Comparison of ENCODE assay signal across 19 cellular contexts in the genomic region with DNA sequence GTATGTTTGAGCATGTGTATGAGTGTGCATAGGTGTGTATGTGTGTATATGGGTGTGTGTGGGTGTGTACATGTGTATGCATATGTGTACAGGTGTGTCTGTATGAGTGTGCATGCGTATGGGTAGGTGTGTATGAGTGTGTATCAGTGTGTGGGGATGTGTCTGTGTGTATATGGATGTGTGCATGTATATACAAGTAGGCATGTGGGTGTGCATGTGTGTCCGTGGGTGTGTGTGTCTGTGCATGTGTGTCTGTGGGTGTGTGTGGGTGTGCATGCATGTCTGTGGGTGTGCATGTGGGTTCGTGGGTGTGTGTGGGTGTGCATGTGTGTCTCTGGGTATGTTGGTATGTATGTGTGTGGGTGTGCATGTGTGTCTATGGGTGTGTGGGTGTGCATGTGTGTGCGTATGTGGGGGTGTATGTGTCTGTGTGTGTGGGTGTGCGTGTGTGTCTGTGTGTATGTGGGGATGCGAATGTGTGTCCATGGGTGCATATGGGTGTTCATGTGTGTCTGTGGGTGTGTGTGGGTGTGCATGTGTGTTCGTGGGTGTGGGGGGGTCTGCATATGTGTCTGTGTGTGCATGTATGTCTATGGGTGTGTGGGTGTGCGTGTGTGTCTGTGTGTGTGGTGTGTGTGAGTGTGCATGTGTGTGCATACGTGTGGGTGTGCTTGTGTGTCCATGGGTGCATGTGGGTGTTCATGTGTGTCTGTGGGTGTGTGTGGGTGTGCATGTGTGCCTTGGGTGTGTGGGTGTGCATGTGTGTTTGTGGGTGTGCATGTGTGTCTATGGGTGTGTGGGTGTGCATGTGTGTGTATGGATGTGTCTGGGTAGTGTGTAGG. TPM values are rescaled to one million over a fixed set of nuclear protein-coding genes. Genes with fewer than 3 reads are reported as not detected.
"Had no signal": no experiment of that assay in that cellular context is flagged by ENCODE, and none has a peak within 500 bp of the region (broad histone marks: within the 10 kb centered on the region; RNA-seq: fewer than 3 reads in every experiment).

No MANE protein-coding gene starts in this region.

- H3K4me3 ChIP-seq: colonic mucosa, esophagus squamous epithelium, hepatocyte, right atrium auricular region, stomach, thoracic aorta, transverse colon, uterus had no signal

- ATAC-seq: left colon; naive thymus-derived CD8-positive, alpha-beta T cell had no signal

- H3K27ac ChIP-seq: colonic mucosa, esophagus squamous epithelium, hepatocyte, right atrium auricular region, stomach, thoracic aorta, transverse colon, uterus had no signal

- H2AFZ ChIP-seq: hepatocyte had no signal

- FAIRE-seq: small intestine had no signal

- H3K4me1 ChIP-seq: colonic mucosa, esophagus squamous epithelium, right atrium auricular region, stomach, transverse colon, uterus had no signal

- H3K9me3 ChIP-seq: colonic mucosa, esophagus squamous epithelium, right atrium auricular region, stomach, thoracic aorta, transverse colon, uterus had no signal

- H3K27me3 ChIP-seq: colonic mucosa, right atrium auricular region, uterus had no signal

- H3K36me3 ChIP-seq: colonic mucosa, esophagus squamous epithelium, right atrium auricular region, stomach, thoracic aorta, transverse colon, uterus had no signal

- H3K79me2 ChIP-seq: hepatocyte had no signal

- H3K4me2 ChIP-seq: hepatocyte had no signal

- DNase-seq: colonic mucosa; dermis blood vessel endothelial cell; esophagus squamous epithelium; foreskin fibroblast; head of caudate nucleus; left colon; mammary epithelial cell; naive thymus-derived CD8-positive, alpha-beta T cell; small intestine; stimulated activated CD4-positive, alpha-beta T cell treated with anti-CD3 and anti-CD28 coated beads, Interleukin-12 subunit alpha, Interleukin-12 subunit beta, amount 100 ng/mL, for 4 hours; stimulated activated naive CD4-positive, alpha-beta T cell; stomach; substantia nigra; transverse colon; uterus had no signal

RNA-seq across cellular contexts. Expression of a gene that starts 20.6 kb away (rescaled TPM):
- total RNA-seq: colonic mucosa; hepatocyte; mammary epithelial cell; naive thymus-derived CD8-positive, alpha-beta T cell; pulmonary artery endothelial cell; stomach; thoracic aorta had no signal
- polyA plus RNA-seq: hepatocyte; mammary epithelial cell; naive thymus-derived CD8-positive, alpha-beta T cell had no signal
